Comparison of ENCODE assay signal across 8 cellular contexts in the genomic region with DNA sequence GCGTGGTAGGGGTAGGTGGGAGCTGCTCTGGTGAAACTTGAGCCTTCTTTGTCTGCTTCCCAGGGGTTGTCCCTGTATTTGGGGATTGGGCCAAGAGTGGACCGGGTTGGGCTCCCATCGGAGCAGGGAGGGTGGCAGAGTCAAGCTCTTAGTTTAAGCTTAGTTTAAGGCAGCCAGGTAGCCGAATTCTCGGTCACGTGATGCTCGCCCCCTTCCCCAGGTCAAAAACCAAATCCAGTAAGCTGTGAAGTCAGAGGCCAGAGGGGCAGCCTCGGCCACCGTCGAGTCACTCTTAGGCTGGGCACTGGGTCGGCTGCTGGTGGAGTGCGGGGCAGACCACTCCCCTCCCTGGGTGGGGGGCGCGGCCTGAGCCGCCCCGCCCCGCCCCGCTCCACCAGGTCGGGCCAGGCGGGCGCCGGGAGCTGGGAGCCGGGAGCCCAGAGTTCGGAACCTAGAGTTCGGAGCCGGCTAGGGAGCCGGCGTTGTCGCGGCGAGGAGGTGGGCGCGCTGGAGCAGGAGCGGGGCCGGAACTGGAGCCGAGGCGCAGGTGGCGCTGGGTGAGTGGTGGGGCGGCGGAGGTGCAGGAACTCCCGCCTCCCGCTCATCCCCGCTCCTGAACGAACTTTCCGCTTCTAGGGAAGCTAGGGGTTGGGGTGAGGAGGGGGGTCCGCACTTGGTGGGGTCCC. TPM values are rescaled to one million over a fixed set of nuclear protein-coding genes. Genes with fewer than 3 reads are reported as not detected.
DNase-seq lines count a peak whose midpoint lies in the region; ATAC-seq and TF ChIP-seq lines count a peak whose summit lies in the region.

No MANE protein-coding gene starts in this region.

- H3K4me1 Mint-ChIP-seq in activated CD4-positive, alpha-beta T cell treated with anti-CD3 and anti-CD28 coated beads, Interleukin-2, amount 10 ng/mL, durations not matched to agents 24 days and 14 days = peaks cover 22% of the 10 kb centered on the region
- H3K4me1 Mint-ChIP-seq in endothelial cell (ENCODE audit: unreplicated experiment) (peaks cover 34% of the 10 kb centered on the region), naive B cell (peaks cover 23 to 40% (median 34%) of the 10 kb centered on the region in 3 donors)

- peak overlapping the region; percentile 89 for H3K4me2 ChIP-seq in Karpas-422 (ENCODE audit: low read depth, low read length, poor library complexity, severe bottlenecking)

- H3K27ac ChIP-seq in Karpas-422 (ENCODE audit: low read length) (peak overlapping the region; percentile 82), aorta (ENCODE audit: low read depth in 1 of 2, low read length in 2 of 2) (peak overlapping the region in 1 of 2 donors; percentile 55)

- TF ChIP-seq CTCF in endothelial cell (IDR thresholded peaks at IDR 0.05; ENCODE audit: unreplicated experiment) = no peak

- peaks cover 22% of the 10 kb centered on the region for H3K36me3 Mint-ChIP-seq in activated CD4-positive, alpha-beta T cell treated with anti-CD3 and anti-CD28 coated beads, Interleukin-2, amount 10 ng/mL, durations not matched to agents 24 days and 14 days (ENCODE audit: low read depth)
- H3K36me3 Mint-ChIP-seq in endothelial cell (ENCODE audit: low read depth, unreplicated experiment) (peaks cover 8% of the 10 kb centered on the region), naive B cell (peaks cover 0 to 7% of the 10 kb centered on the region in 2 donors)

- H3K27ac Mint-ChIP-seq in activated CD4-positive, alpha-beta T cell treated with anti-CD3 and anti-CD28 coated beads, Interleukin-2, amount 10 ng/mL, durations not matched to agents 24 days and 14 days = peak overlapping the region; percentile 89
- peak overlapping the region; percentile 70 for H3K27ac Mint-ChIP-seq in endothelial cell (ENCODE audit: unreplicated experiment)
- H3K27ac Mint-ChIP-seq in naive B cell = peak overlapping the region; percentile 85 to 96 (median 92)

- H3K9me3 Mint-ChIP-seq in activated CD4-positive, alpha-beta T cell treated with anti-CD3 and anti-CD28 coated beads, Interleukin-2, amount 10 ng/mL, durations not matched to agents 24 days and 14 days = no peaks in the 10 kb centered on the region
- H3K9me3 Mint-ChIP-seq in endothelial cell (ENCODE audit: unreplicated experiment) = no peaks in the 10 kb centered on the region
- H3K9me3 Mint-ChIP-seq in naive B cell = no peaks in the 10 kb centered on the region

- no peaks in the 10 kb centered on the region for H3K9me3 ChIP-seq in Karpas-422 (ENCODE audit: low read length)
- no peaks in the 10 kb centered on the region for H3K9me3 ChIP-seq in aorta (ENCODE audit: control insufficient read depth, low read length)

- H3K4me3 ChIP-seq in Karpas-422 (ENCODE audit: low read length) (peak overlapping the region; percentile 94), aorta (ENCODE audit: low read length in 2 of 2) (peak overlapping the region; percentile 46 to 69)

- H3K4me3 Mint-ChIP-seq in activated CD4-positive, alpha-beta T cell treated with anti-CD3 and anti-CD28 coated beads, Interleukin-2, amount 10 ng/mL, durations not matched to agents 24 days and 14 days = peak overlapping the region; percentile 83
- peak overlapping the region; percentile 92 for H3K4me3 Mint-ChIP-seq in endothelial cell (ENCODE audit: unreplicated experiment)
- H3K4me3 Mint-ChIP-seq in naive B cell = peak overlapping the region; percentile 82 to 98 (median 91)

- peaks cover 21% of the 10 kb centered on the region for H3K4me1 ChIP-seq in Karpas-422 (ENCODE audit: low read length)
- no peaks in the 10 kb centered on the region for H3K4me1 ChIP-seq in aorta (ENCODE audit: control insufficient read depth in 1 of 2, insufficient read depth in 2 of 2, low read length in 2 of 2)

- no peaks in the 10 kb centered on the region for H3K27me3 ChIP-seq in Karpas-422 (ENCODE audit: low read length)
- H3K27me3 ChIP-seq in aorta (ENCODE audit: control insufficient read depth in 1 of 2, insufficient read depth in 2 of 2, low read length in 1 of 2) = no peaks in the 10 kb centered on the region

- peak; percentile 13 to 15 for ATAC-seq in naive B cell (ENCODE audit: low read depth in 2 of 2)
- no peak for ATAC-seq in aorta (ENCODE audit: low FRiP score)
- ATAC-seq in HG02973 (IDR thresholded peaks at IDR 0.05; ENCODE audit: unreplicated experiment) = no peak

- peak overlapping the region; percentile 93 for H3K9ac ChIP-seq in Karpas-422 (ENCODE audit: low read length)

- intact Hi-C loops in activated CD4-positive, alpha-beta T cell treated with anti-CD3 and anti-CD28 coated beads, Interleukin-2, amount 10 ng/mL, durations not matched to agents 24 days and 14 days (cut with micrococcal nuclease) = loop anchor here (1.0 kb wide), 3 partner anchors 10 to 35 kb away; partner anchors contain the start of genes MRPL43, SEMA4G and TWNK
- intact Hi-C loops in aorta (cut with DNase I) = loop anchor here in 1 of 2 donors (5.0 kb wide), 2 partner anchors 35 to 70 kb away; partner anchors contain the start of genes PDZD7 and SFXN3

- H3K79me2 ChIP-seq in Karpas-422 (ENCODE audit: low read length) = peaks cover 12% of the 10 kb centered on the region

- WGBS in aorta, 2 donors = 3% methylated on average over 40 to 46 of the region's 46 CpGs

- H4K20me1 ChIP-seq in Karpas-422 (ENCODE audit: insufficient read depth, low read depth, low read length) = no peaks in the 10 kb centered on the region

- no peaks in the 10 kb centered on the region for H3K27me3 Mint-ChIP-seq in activated CD4-positive, alpha-beta T cell treated with anti-CD3 and anti-CD28 coated beads, Interleukin-2, amount 10 ng/mL, durations not matched to agents 24 days and 14 days
- H3K27me3 Mint-ChIP-seq in endothelial cell (ENCODE audit: unreplicated experiment) (peaks cover 10% of the 10 kb centered on the region), naive B cell (no peaks in the 10 kb centered on the region)

- H3K36me3 ChIP-seq in Karpas-422 (ENCODE audit: insufficient read depth, low read length) (no peaks in the 10 kb centered on the region), aorta (ENCODE audit: control insufficient read depth in 1 of 2, insufficient read depth in 2 of 2, low read length in 1 of 2) (no peaks in the 10 kb centered on the region)

- DNase-seq in NCI-H1105 treated with DMSO at 0.1 percent for 48 hours (lab: John Stamatoyannopoulos, UW) (peak; percentile 27), NCI-H1105 (lab: John Stamatoyannopoulos, UW) (no peak), Karpas-422 (peak; percentile 78), endothelial cell (ENCODE audit: low spot score) (peak; percentile 51), naive B cell (peak; percentile 58), aorta (no peak)
- peak; percentile 83 for DNase-seq in activated CD4-positive, alpha-beta T cell treated with anti-CD3 and anti-CD28 coated beads, Interleukin-2, amount 10 ng/mL, durations not matched to agents 24 days and 14 days

- peak overlapping the region; percentile 91 for H2AFZ ChIP-seq in Karpas-422 (ENCODE audit: low read length)

- H3K9me2 ChIP-seq in Karpas-422 (replicated peaks; ENCODE audit: insufficient read depth, low read length) = no peaks in the 10 kb centered on the region

RNA-seq across cellular contexts. Expression of gene LZTS2, which starts 2.8 kb away (rescaled TPM):
- total RNA-seq in Karpas-422 (2014; rRNA removed; shearing (Covaris generic); ENCODE audit: low replicate concordance) = 11.3 and 23.9 TPM in 2 replicates
- 21.8 and 22.7 TPM in 2 replicates for total RNA-seq in activated CD4-positive, alpha-beta T cell treated with anti-CD3 and anti-CD28 coated beads, Interleukin-2, amount 10 ng/mL, durations not matched to agents 24 days and 14 days
- total RNA-seq in endothelial cell (ENCODE audit: unreplicated experiment) = 52.2 TPM
- polyA plus RNA-seq in naive B cell (ENCODE audit: low read depth in 6 of 6) = 10 to 100 TPM in 5 of 6 donors, 1 to 10 TPM in 1; 2.2 to 21.5 (median 13.2) TPM
- 10 to 100 TPM; 94.0 to 95.3 TPM for total RNA-seq in aorta
- 100 to 1,000 TPM in 1 of 2 donors, 10 to 100 TPM in 1; 38.3 to 108 TPM for polyA plus RNA-seq in aorta

RNA-seq across cellular contexts. Expression of gene TWNK, which starts 9.5 kb away (rescaled TPM):
- total RNA-seq in Karpas-422 (2014; rRNA removed; shearing (Covaris generic); ENCODE audit: low replicate concordance) = 14.5 and 17.0 TPM in 2 replicates
- 41.1 and 42.1 TPM in 2 replicates for total RNA-seq in activated CD4-positive, alpha-beta T cell treated with anti-CD3 and anti-CD28 coated beads, Interleukin-2, amount 10 ng/mL, durations not matched to agents 24 days and 14 days
- total RNA-seq in endothelial cell (ENCODE audit: unreplicated experiment) (10.5 TPM), aorta (1 to 10 TPM; 4.6 to 5.7 TPM)
- polyA plus RNA-seq in naive B cell (ENCODE audit: low read depth in 6 of 6) (10 to 100 TPM in 2 of 6 donors, 1 to 10 TPM in 3, not detected in 1; 5.5 to 13.3 (median 8.1) TPM), aorta (1 to 10 TPM; 3.0 to 4.5 TPM)

RNA-seq across cellular contexts. Expression of gene MRPL43, which starts 9.5 kb away (rescaled TPM):
- total RNA-seq in Karpas-422 (2014; rRNA removed; shearing (Covaris generic); ENCODE audit: low replicate concordance) = 86.3 and 93.9 TPM in 2 replicates
- total RNA-seq in activated CD4-positive, alpha-beta T cell treated with anti-CD3 and anti-CD28 coated beads, Interleukin-2, amount 10 ng/mL, durations not matched to agents 24 days and 14 days = 53.4 and 59.5 TPM in 2 replicates
- total RNA-seq in endothelial cell (ENCODE audit: unreplicated experiment) (51.8 TPM), aorta (10 to 100 TPM; 38.9 to 59.8 TPM)
- polyA plus RNA-seq in naive B cell (ENCODE audit: low read depth in 6 of 6) (100 to 1,000 TPM in 4 of 6 donors, 10 to 100 TPM in 2; 74.4 to 125 (median 113) TPM), aorta (100 to 1,000 TPM in 1 of 2 donors, 10 to 100 TPM in 1; 69.4 to 104 TPM)

RNA-seq across cellular contexts. Expression of gene SEMA4G, which starts 27.5 kb away (rescaled TPM):
- total RNA-seq in Karpas-422 (2014; rRNA removed; shearing (Covaris generic); ENCODE audit: low replicate concordance) = not detected in 2 replicates
- total RNA-seq in activated CD4-positive, alpha-beta T cell treated with anti-CD3 and anti-CD28 coated beads, Interleukin-2, amount 10 ng/mL, durations not matched to agents 24 days and 14 days = 1.4 and 1.8 TPM in 2 replicates
- total RNA-seq in endothelial cell (ENCODE audit: unreplicated experiment) (8.0 TPM), aorta (1 to 10 TPM; 1.5 to 4.2 TPM)
- polyA plus RNA-seq in naive B cell (ENCODE audit: low read depth in 6 of 6) (not detected), aorta (1 to 10 TPM; 2.1 to 7.5 TPM)

RNA-seq across cellular contexts. Expression of gene PDZD7, which starts 34.1 kb away (rescaled TPM):
- total RNA-seq in Karpas-422 (2014; rRNA removed; shearing (Covaris generic); ENCODE audit: low replicate concordance) = 2.6 and 3.0 TPM in 2 replicates
- 0.38 and 0.93 TPM in 2 replicates for total RNA-seq in activated CD4-positive, alpha-beta T cell treated with anti-CD3 and anti-CD28 coated beads, Interleukin-2, amount 10 ng/mL, durations not matched to agents 24 days and 14 days
- total RNA-seq in endothelial cell (ENCODE audit: unreplicated experiment) (0.54 TPM), aorta (1 to 10 TPM; 1.1 to 1.6 TPM)
- polyA plus RNA-seq in naive B cell (ENCODE audit: low read depth in 6 of 6) (under 1 TPM in 2 of 6 donors, not detected in 4; 0.23 to 0.87 TPM), aorta (1 to 10 TPM in 1 of 2 donors, under 1 TPM in 1; 0.97 to 3.9 TPM)

Comparison
In these comparisons a context has a peak if more than half of its experiments do, and no peak if none do; other contexts are left out.
1. DNase-seq: peak in NCI-H1105 treated with DMSO at 0.1 percent for 48 hours (single experiment), Karpas-422 (single experiment), activated CD4-positive, alpha-beta T cell treated with anti-CD3 and anti-CD28 coated beads, Interleukin-2, amount 10 ng/mL, durations not matched to agents 24 days and 14 days (single experiment), endothelial cell (single experiment) and naive B cell (single experiment); none in NCI-H1105 (single experiment) and aorta (0 of 2).
2. ATAC-seq: peak in naive B cell (2 of 2); none in aorta (single experiment) and HG02973 (single experiment).
3. Peak in every context shown above with its lines, with median percentiles within 50 percentile points of each other: H3K27ac Mint-ChIP-seq and H3K4me3 Mint-ChIP-seq.